In the genomic region with DNA sequence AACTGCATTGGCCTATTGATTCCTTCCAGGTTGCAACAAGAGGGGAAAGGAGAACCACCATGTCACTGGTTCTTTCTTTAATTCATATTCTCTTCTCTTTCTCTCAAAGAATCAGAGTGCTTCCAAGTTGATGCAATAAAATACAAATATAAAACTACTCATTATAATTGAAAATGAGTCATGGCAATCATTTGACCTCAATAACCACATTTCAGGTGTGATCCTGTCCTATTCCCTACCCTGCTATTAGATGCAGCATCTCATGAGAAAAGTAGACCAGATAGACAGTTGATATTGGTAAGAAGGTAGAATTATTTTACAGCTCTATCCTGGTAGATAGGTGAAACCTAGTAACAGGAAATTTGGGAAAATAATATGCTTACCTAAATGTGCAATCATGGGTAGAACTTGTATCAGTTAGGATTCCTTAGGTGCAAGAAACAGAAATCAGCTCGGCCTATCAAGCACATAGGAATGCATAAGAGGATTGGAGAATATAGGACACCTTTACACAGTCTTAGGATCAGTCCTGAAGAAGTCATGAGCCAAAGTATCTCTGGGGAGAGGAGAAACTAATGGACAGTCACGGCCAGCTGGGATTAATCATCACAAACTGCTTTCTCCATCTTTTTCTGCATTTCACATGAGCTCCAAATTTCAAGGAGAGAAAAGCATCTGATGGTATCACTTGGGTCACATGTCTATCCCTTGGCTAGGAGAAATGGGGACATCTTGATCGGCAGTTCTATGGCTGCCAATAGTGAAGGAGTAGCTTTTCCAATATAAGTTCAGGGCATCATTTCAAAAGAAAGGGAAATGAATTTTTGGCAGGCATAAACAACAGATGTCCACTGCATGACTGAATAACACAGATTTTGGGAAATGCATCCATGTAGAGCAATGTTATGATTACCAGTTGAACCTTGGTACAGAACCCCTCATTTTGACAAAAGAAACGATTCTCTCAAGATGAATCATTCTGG, we compare ENCODE assay signal across 14 cellular contexts.
"Had no signal": no experiment of that assay in that cellular context is flagged by ENCODE, and none has a peak within 500 bp of the region (broad histone marks: within the 10 kb centered on the region; RNA-seq: fewer than 3 reads in every experiment).

No MANE protein-coding gene starts in this region.

- H3K4me3 Mint-ChIP-seq: activated naive CD4-positive, alpha-beta T cell treated with anti-CD3 and anti-CD28 coated beads, Interleukin-2, amount 50 U/mL, for 24 hours; natural killer cell treated with Interleukin-12 subunit alpha and Interleukin-12 subunit beta and Interleukin-15 and Interleukin-18, amount 100 ng/mL, for 72 hours; stimulated activated effector memory CD8-positive, alpha-beta T cell treated with anti-CD3 and anti-CD28 coated beads, Interleukin-12 subunit alpha, Interleukin-12 subunit beta, amount 100 ng/mL, for 72 hours had no signal

- H3K27ac Mint-ChIP-seq: activated naive CD4-positive, alpha-beta T cell treated with anti-CD3 and anti-CD28 coated beads, Interleukin-2, amount 50 U/mL, for 24 hours; activated T-helper 2 cell treated with anti-CD3 and anti-CD28 coated beads, Interferon-gamma antibody, Interleukin-2, Interleukin-4, amounts not matched to agents 10 μg/mL and 5 μg/mL and 100 μg/mL, durations not matched to agents 14 hours and 24 hours and 36 hours; natural killer cell treated with Interleukin-12 subunit alpha and Interleukin-12 subunit beta and Interleukin-15 and Interleukin-18, amount 100 ng/mL, for 72 hours; stimulated activated effector memory CD8-positive, alpha-beta T cell treated with anti-CD3 and anti-CD28 coated beads, Interleukin-12 subunit alpha, Interleukin-12 subunit beta, amount 100 ng/mL, for 72 hours had no signal

- H3K9me3 Mint-ChIP-seq: activated naive CD4-positive, alpha-beta T cell treated with anti-CD3 and anti-CD28 coated beads, Interleukin-2, amount 50 U/mL, for 24 hours; activated T-helper 2 cell treated with anti-CD3 and anti-CD28 coated beads, Interferon-gamma antibody, Interleukin-2, Interleukin-4, amounts not matched to agents 10 μg/mL and 5 μg/mL and 100 μg/mL, durations not matched to agents 14 hours and 24 hours and 36 hours; natural killer cell treated with Interleukin-12 subunit alpha and Interleukin-12 subunit beta and Interleukin-15 and Interleukin-18, amount 100 ng/mL, for 72 hours; stimulated activated effector memory CD8-positive, alpha-beta T cell treated with anti-CD3 and anti-CD28 coated beads, Interleukin-12 subunit alpha, Interleukin-12 subunit beta, amount 100 ng/mL, for 72 hours had no signal

- DNase-seq: activated CD4-positive, alpha-beta T cell treated with anti-CD3 and anti-CD28 coated beads, Interleukin-2, amount 50 U/mL, for 48 hours; activated CD4-positive, CD25-positive, alpha-beta regulatory T cell treated with anti-CD3 and anti-CD28 coated beads, Interleukin-2, amount 50 U/mL, for 72 hours; adrenal gland; cortex of kidney; effector CD4-positive, alpha-beta T cell; esophagus squamous epithelium; hypothalamus; kidney glomerular epithelial cell; T-helper 1 cell had no signal

- H3K4me3 ChIP-seq: adrenal gland, esophagus squamous epithelium, thoracic aorta had no signal

- H3K36me3 Mint-ChIP-seq: activated naive CD4-positive, alpha-beta T cell treated with anti-CD3 and anti-CD28 coated beads, Interleukin-2, amount 50 U/mL, for 24 hours; natural killer cell treated with Interleukin-12 subunit alpha and Interleukin-12 subunit beta and Interleukin-15 and Interleukin-18, amount 100 ng/mL, for 72 hours; stimulated activated effector memory CD8-positive, alpha-beta T cell treated with anti-CD3 and anti-CD28 coated beads, Interleukin-12 subunit alpha, Interleukin-12 subunit beta, amount 100 ng/mL, for 72 hours had no signal

- H3K27me3 ChIP-seq: adrenal gland, esophagus squamous epithelium had no signal

- H3K4me1 Mint-ChIP-seq: activated naive CD4-positive, alpha-beta T cell treated with anti-CD3 and anti-CD28 coated beads, Interleukin-2, amount 50 U/mL, for 24 hours; stimulated activated effector memory CD8-positive, alpha-beta T cell treated with anti-CD3 and anti-CD28 coated beads, Interleukin-12 subunit alpha, Interleukin-12 subunit beta, amount 100 ng/mL, for 72 hours had no signal

- H3K36me3 ChIP-seq: adrenal gland, esophagus squamous epithelium, thoracic aorta had no signal
